ENCODE assay signal across 12 cellular contexts in the genomic region with DNA sequence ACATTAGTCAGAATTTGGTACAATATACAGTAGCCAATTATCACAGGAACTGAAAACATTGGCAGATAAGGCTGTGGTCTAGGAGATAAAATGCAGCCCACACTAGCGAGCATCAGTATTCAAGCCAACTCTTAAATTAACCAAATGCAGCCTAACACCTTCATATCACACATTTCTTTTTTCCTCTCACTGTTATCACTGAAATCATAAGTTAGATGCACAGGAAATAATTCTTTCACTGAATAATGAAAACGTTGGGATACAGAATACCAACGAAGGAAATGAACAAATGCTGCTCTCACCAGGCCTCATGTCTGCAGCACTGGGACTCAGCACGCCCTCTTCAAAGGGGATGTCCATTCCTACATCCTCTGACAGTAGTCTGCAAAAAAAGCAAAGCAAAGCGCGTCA.
A peak's percentile ranks its signal among the peaks of the same experiment; 100 is the strongest.
DNase-seq lines count a peak whose midpoint lies in the region; ATAC-seq and TF ChIP-seq lines count a peak whose summit lies in the region.
"Had no signal": no experiment of that assay in that cellular context is flagged by ENCODE, and none has a peak within 500 bp of the region (broad histone marks: within the 10 kb centered on the region; RNA-seq: fewer than 3 reads in every experiment).

No MANE protein-coding gene starts in this region.

- intact Hi-C loops in tibial artery (cut with DNase I; ENCODE audit: low total_unique reads) = no loop called here

- H3K36me3 Mint-ChIP-seq in activated naive CD4-positive, alpha-beta T cell treated with anti-CD3 and anti-CD28 coated beads, Interleukin-2, amount 10 ng/mL, durations not matched to agents 7 days and 5 days = no peaks in the 10 kb centered on the region
- no peaks in the 10 kb centered on the region for H3K36me3 Mint-ChIP-seq in activated naive CD4-positive, alpha-beta T cell treated with anti-CD3 and anti-CD28 coated beads, Interleukin-2, amount 50 U/mL, for 72 hours
- peaks cover 3% of the 10 kb centered on the region for H3K36me3 Mint-ChIP-seq in activated CD8-positive, alpha-beta T cell treated with anti-CD3 and anti-CD28 coated beads, Interleukin-2, amount 10 ng/mL, durations not matched to agents 7 days and 5 days (ENCODE audit: low read depth)

- H3K4me1 Mint-ChIP-seq in activated naive CD4-positive, alpha-beta T cell treated with anti-CD3 and anti-CD28 coated beads, Interleukin-2, amount 10 ng/mL, durations not matched to agents 7 days and 5 days = peaks cover 45% of the 10 kb centered on the region
- H3K4me1 Mint-ChIP-seq in activated CD8-positive, alpha-beta T cell treated with anti-CD3 and anti-CD28 coated beads, Interleukin-2, amount 10 ng/mL, durations not matched to agents 7 days and 5 days (ENCODE audit: low read depth) = peaks cover 75% of the 10 kb centered on the region

- ATAC-seq in activated naive CD4-positive, alpha-beta T cell treated with anti-CD3 and anti-CD28 coated beads, Interleukin-2, amount 50 U/mL, for 72 hours = no peak
- no peak for ATAC-seq in activated CD8-positive, alpha-beta T cell treated with anti-CD3 and anti-CD28 coated beads, Interleukin-2, amount 10 ng/mL, durations not matched to agents 7 days and 5 days

- peak overlapping the region; percentile 54 to 74 for H3K27ac ChIP-seq in tibial artery
- no peak overlapping the region for H3K27ac ChIP-seq in WERI-Rb-1
- H3K27ac ChIP-seq: VCaP had no signal

- TF ChIP-seq CTCF in tibial artery (IDR thresholded peaks at IDR 0.05) = no peak
- no peak for TF ChIP-seq CTCF in WERI-Rb-1 (IDR thresholded peaks at IDR 0.05; ENCODE audit: low read depth, low read length)

- peak overlapping the region; percentile 64 for H3K27ac Mint-ChIP-seq in activated naive CD4-positive, alpha-beta T cell treated with anti-CD3 and anti-CD28 coated beads, Interleukin-2, amount 10 ng/mL, durations not matched to agents 7 days and 5 days
- no peak overlapping the region for H3K27ac Mint-ChIP-seq in activated naive CD4-positive, alpha-beta T cell treated with anti-CD3 and anti-CD28 coated beads, Interleukin-2, amount 50 U/mL, for 72 hours
- peak overlapping the region; percentile 68 for H3K27ac Mint-ChIP-seq in activated CD8-positive, alpha-beta T cell treated with anti-CD3 and anti-CD28 coated beads, Interleukin-2, amount 10 ng/mL, durations not matched to agents 7 days and 5 days

- H3K27me3 ChIP-seq in tibial artery (no peaks in the 10 kb centered on the region), WERI-Rb-1 (ENCODE audit: insufficient read depth, low read depth, severe bottlenecking) (no peaks in the 10 kb centered on the region)
- H3K27me3 ChIP-seq: tibial nerve had no signal

- no peaks in the 10 kb centered on the region for H3K27me3 Mint-ChIP-seq in activated naive CD4-positive, alpha-beta T cell treated with anti-CD3 and anti-CD28 coated beads, Interleukin-2, amount 10 ng/mL, durations not matched to agents 7 days and 5 days
- no peaks in the 10 kb centered on the region for H3K27me3 Mint-ChIP-seq in activated CD8-positive, alpha-beta T cell treated with anti-CD3 and anti-CD28 coated beads, Interleukin-2, amount 10 ng/mL, durations not matched to agents 7 days and 5 days (ENCODE audit: low read depth)

- POLR2A ChIA-PET in activated CD8-positive, alpha-beta T cell treated with anti-CD3 and anti-CD28 coated beads, Interleukin-2, amount 10 ng/mL, durations not matched to agents 7 days and 5 days (lab: Charles Lee) = no interaction called here

- CTCF ChIA-PET in activated naive CD4-positive, alpha-beta T cell treated with anti-CD3 and anti-CD28 coated beads, Interleukin-2, amount 10 ng/mL, durations not matched to agents 7 days and 5 days (lab: Charles Lee) = interaction anchor here (6.4 to 7.0 kb wide), 2 partner anchors 198 to 208 kb away, joined by 61 to 94 read pairs; a partner anchor contains a TSS
- CTCF ChIA-PET in activated CD8-positive, alpha-beta T cell treated with anti-CD3 and anti-CD28 coated beads, Interleukin-2, amount 10 ng/mL, durations not matched to agents 7 days and 5 days (lab: Charles Lee) = interaction anchor here (1.0 to 4.7 kb wide), 3 partner anchors 26 to 210 kb away, joined by 3 to 89 read pairs (median 71); a partner anchor contains a TSS

- H3K4me3 ChIP-seq in tibial artery = no peak overlapping the region
- no peak overlapping the region for H3K4me3 ChIP-seq in WERI-Rb-1 (ENCODE audit: low read depth, low read length)
- H3K4me3 ChIP-seq: tibial nerve had no signal

- no peak for DNase-seq in activated naive CD4-positive, alpha-beta T cell treated with anti-CD3 and anti-CD28 coated beads, Interleukin-2, amount 10 ng/mL, durations not matched to agents 7 days and 5 days
- DNase-seq in activated naive CD4-positive, alpha-beta T cell treated with anti-CD3 and anti-CD28 coated beads, Interleukin-2, amount 50 U/mL, for 72 hours (ENCODE audit: low spot score in 2 of 2) = no peak
- peak; percentile 34 for DNase-seq in activated CD8-positive, alpha-beta T cell treated with anti-CD3 and anti-CD28 coated beads, Interleukin-2, amount 10 ng/mL, durations not matched to agents 7 days and 5 days
- DNase-seq in inferior parietal cortex (ENCODE audit: extremely low spot score) (peak; percentile 39), tibial artery (no peak), WERI-Rb-1 (no peak), kidney tubule cell (ENCODE audit: low spot score) (no peak), NCI-H1105 treated with DMSO at 0.1 percent for 48 hours (lab: John Stamatoyannopoulos, UW) (no peak)
- DNase-seq: activated effector memory CD4-positive, alpha-beta T cell treated with anti-CD3 and anti-CD28 coated beads, Interleukin-2, amount 50 U/mL, for 16 hours; effector memory CD4-positive, alpha-beta T cell had no signal

- H3K36me3 ChIP-seq in tibial artery = peaks cover 0 to 7% (median 4%) of the 10 kb centered on the region in 3 donors
- no peaks in the 10 kb centered on the region for H3K36me3 ChIP-seq in WERI-Rb-1
- H3K36me3 ChIP-seq: tibial nerve had no signal

- no peaks in the 10 kb centered on the region for H3K9me3 Mint-ChIP-seq in activated naive CD4-positive, alpha-beta T cell treated with anti-CD3 and anti-CD28 coated beads, Interleukin-2, amount 10 ng/mL, durations not matched to agents 7 days and 5 days
- no peaks in the 10 kb centered on the region for H3K9me3 Mint-ChIP-seq in activated naive CD4-positive, alpha-beta T cell treated with anti-CD3 and anti-CD28 coated beads, Interleukin-2, amount 50 U/mL, for 72 hours
- no peaks in the 10 kb centered on the region for H3K9me3 Mint-ChIP-seq in activated CD8-positive, alpha-beta T cell treated with anti-CD3 and anti-CD28 coated beads, Interleukin-2, amount 10 ng/mL, durations not matched to agents 7 days and 5 days (ENCODE audit: insufficient read depth)

- H3K4me1 ChIP-seq in tibial artery = peaks cover 0 to 74% (median 30%) of the 10 kb centered on the region in 4 donors

- H3K4me3 Mint-ChIP-seq in activated naive CD4-positive, alpha-beta T cell treated with anti-CD3 and anti-CD28 coated beads, Interleukin-2, amount 10 ng/mL, durations not matched to agents 7 days and 5 days = no peak overlapping the region
- peak overlapping the region; percentile 9 for H3K4me3 Mint-ChIP-seq in activated CD8-positive, alpha-beta T cell treated with anti-CD3 and anti-CD28 coated beads, Interleukin-2, amount 10 ng/mL, durations not matched to agents 7 days and 5 days

- no peaks in the 10 kb centered on the region for H3K9me3 ChIP-seq in tibial artery
- H3K9me3 ChIP-seq in WERI-Rb-1 (ENCODE audit: severe bottlenecking) = no peaks in the 10 kb centered on the region
- H3K9me3 ChIP-seq: tibial nerve had no signal

Comparison
In these comparisons a context has a peak if more than half of its experiments do, and no peak if none do; other contexts are left out.
1. H3K27ac Mint-ChIP-seq: peak in activated naive CD4-positive, alpha-beta T cell treated with anti-CD3 and anti-CD28 coated beads, Interleukin-2, amount 10 ng/mL, durations not matched to agents 7 days and 5 days (single experiment) and activated CD8-positive, alpha-beta T cell treated with anti-CD3 and anti-CD28 coated beads, Interleukin-2, amount 10 ng/mL, durations not matched to agents 7 days and 5 days (single experiment); none in activated naive CD4-positive, alpha-beta T cell treated with anti-CD3 and anti-CD28 coated beads, Interleukin-2, amount 50 U/mL, for 72 hours (0 of 2).
2. DNase-seq: peak in activated CD8-positive, alpha-beta T cell treated with anti-CD3 and anti-CD28 coated beads, Interleukin-2, amount 10 ng/mL, durations not matched to agents 7 days and 5 days (single experiment) and inferior parietal cortex (single experiment); none in activated naive CD4-positive, alpha-beta T cell treated with anti-CD3 and anti-CD28 coated beads, Interleukin-2, amount 10 ng/mL, durations not matched to agents 7 days and 5 days (single experiment), activated naive CD4-positive, alpha-beta T cell treated with anti-CD3 and anti-CD28 coated beads, Interleukin-2, amount 50 U/mL, for 72 hours (0 of 2), tibial artery (0 of 2), WERI-Rb-1 (single experiment), kidney tubule cell (single experiment) and NCI-H1105 treated with DMSO at 0.1 percent for 48 hours (single experiment).